8 cellular contexts compared by ENCODE assay signal in genomic region chr12:9868951-9869306, GRCh38.
DNase-seq lines count a peak whose midpoint lies in the region; ATAC-seq and TF ChIP-seq lines count a peak whose summit lies in the region.

No MANE protein-coding gene starts in this region.

- no peaks in the 10 kb centered on the region for H3K4me1 ChIP-seq in muscle layer of duodenum (ENCODE audit: control insufficient read depth in 1 of 2, insufficient read depth in 2 of 2, low read length in 2 of 2)

- H3K4me3 Mint-ChIP-seq in stimulated activated naive CD8-positive, alpha-beta T cell treated with anti-CD3 and anti-CD28 coated beads, Interleukin-15, Interleukin-2, amounts not matched to agents 100 ng/mL and 50 ng/mL, for 24 hours: peak overlapping the region; percentile 89

- H3K9me3 ChIP-seq in muscle layer of duodenum (ENCODE audit: control insufficient read depth in 1 of 2, low read length in 2 of 2): no peaks in the 10 kb centered on the region

- ATAC-seq in stimulated activated naive CD8-positive, alpha-beta T cell treated with anti-CD3 and anti-CD28 coated beads, Interleukin-15, Interleukin-2, amounts not matched to agents 100 U/mL and 50 U/mL, for 24 hours: no peak
- ATAC-seq in HG03571 (IDR thresholded peaks at IDR 0.05; ENCODE audit: unreplicated experiment) (no peak), GM19463 (IDR thresholded peaks at IDR 0.05; ENCODE audit: unreplicated experiment) (no peak)

- H3K36me3 Mint-ChIP-seq in stimulated activated naive CD8-positive, alpha-beta T cell treated with anti-CD3 and anti-CD28 coated beads, Interleukin-15, Interleukin-2, amounts not matched to agents 100 ng/mL and 50 ng/mL, for 24 hours (ENCODE audit: low read depth): peaks cover 6% of the 10 kb centered on the region

- H3K27ac ChIP-seq in brain microvascular endothelial cell (peak overlapping the region; percentile 55), muscle layer of duodenum (ENCODE audit: low read length) (peak overlapping the region; percentile 96)

- DNase-seq in stimulated activated naive CD8-positive, alpha-beta T cell treated with anti-CD3 and anti-CD28 coated beads, Interleukin-15, Interleukin-2, amounts not matched to agents 100 U/mL and 50 U/mL, for 24 hours: no peak
- no peak for DNase-seq in brain microvascular endothelial cell
- no peak for DNase-seq in stimulated activated CD4-positive, alpha-beta T cell treated with anti-CD3 and anti-CD28 coated beads, Interleukin-2, amount 100 ng/mL, for 24 hours
- no peak for DNase-seq in nucleus accumbens (lab: John Stamatoyannopoulos, UW)

- H3K36me3 ChIP-seq in brain microvascular endothelial cell (replicated peaks) (no peaks in the 10 kb centered on the region), muscle layer of duodenum (ENCODE audit: control insufficient read depth in 1 of 2, insufficient read depth in 2 of 2, low read length in 2 of 2) (no peaks in the 10 kb centered on the region)

- in situ Hi-C loops in brain microvascular endothelial cell (cut with HindIII; ENCODE audit: low pct_ligation_motif_present, low sequenced_read_pairs): no loop called here

- peaks cover 39% of the 10 kb centered on the region for H3K4me1 Mint-ChIP-seq in stimulated activated naive CD8-positive, alpha-beta T cell treated with anti-CD3 and anti-CD28 coated beads, Interleukin-15, Interleukin-2, amounts not matched to agents 100 ng/mL and 50 ng/mL, for 24 hours (ENCODE audit: low read depth)

- H3K4me3 ChIP-seq in brain microvascular endothelial cell (ENCODE audit: low read depth, low read length) (peak overlapping the region; percentile 47), muscle layer of duodenum (ENCODE audit: low read depth in 1 of 2, low read length in 2 of 2) (peak overlapping the region; percentile 58 to 71)

- no peaks in the 10 kb centered on the region for H3K9me3 Mint-ChIP-seq in stimulated activated naive CD8-positive, alpha-beta T cell treated with anti-CD3 and anti-CD28 coated beads, Interleukin-15, Interleukin-2, amounts not matched to agents 100 ng/mL and 50 ng/mL, for 24 hours

- H3K27ac Mint-ChIP-seq in stimulated activated naive CD8-positive, alpha-beta T cell treated with anti-CD3 and anti-CD28 coated beads, Interleukin-15, Interleukin-2, amounts not matched to agents 100 ng/mL and 50 ng/mL, for 24 hours: peak overlapping the region; percentile 96

- H3K27me3 ChIP-seq in brain microvascular endothelial cell (replicated peaks) (no peaks in the 10 kb centered on the region), muscle layer of duodenum (ENCODE audit: low read depth, low read length) (no peaks in the 10 kb centered on the region)

- TF ChIP-seq CTCF in brain microvascular endothelial cell (IDR thresholded peaks at IDR 0.05; ENCODE audit: low read depth, low read length, missing control alignments): no peak

- no peaks in the 10 kb centered on the region for H3K27me3 Mint-ChIP-seq in stimulated activated naive CD8-positive, alpha-beta T cell treated with anti-CD3 and anti-CD28 coated beads, Interleukin-15, Interleukin-2, amounts not matched to agents 100 ng/mL and 50 ng/mL, for 24 hours
